Comparison of ENCODE assay signal across 1 cellular context in genomic region chr7:56218510-56218909, GRCh38.
TF ChIP-seq lines count a peak whose summit lies in the region.

No MANE protein-coding gene starts in this region.

TF ChIP-seq in GM23338, 12 proteins besides CTCF, POLR2A, EP300 and RAD21 (continued from another document):
- TF ChIP-seq ZNF462 (CRISPR knock-in tag; IDR thresholded peaks at IDR 0.05) (no peak), REST (IDR thresholded peaks at IDR 0.05; ENCODE audit: unreplicated experiment) (no peak), ZNF114 (CRISPR knock-in tag; IDR thresholded peaks at IDR 0.05) (no peak), NANOG (IDR thresholded peaks at IDR 0.05; ENCODE audit: borderline replicate concordance) (no peak), POLR2AphosphoS5 (IDR thresholded peaks at IDR 0.05; ENCODE audit: low read depth) (no peak), ETS1 (IDR thresholded peaks at IDR 0.05) (no peak), EZH2 (IDR thresholded peaks at IDR 0.05; ENCODE audit: low read depth, unreplicated experiment) (no peak), EZH2phosphoT487 (IDR thresholded peaks at IDR 0.05; ENCODE audit: unreplicated experiment) (no peak), STAT1 (IDR thresholded peaks at IDR 0.05; ENCODE audit: unreplicated experiment) (no peak), JUNB (IDR thresholded peaks at IDR 0.05; ENCODE audit: unreplicated experiment) (no peak)
